ENCODE assay signal across 23 cellular contexts in the genomic region with DNA sequence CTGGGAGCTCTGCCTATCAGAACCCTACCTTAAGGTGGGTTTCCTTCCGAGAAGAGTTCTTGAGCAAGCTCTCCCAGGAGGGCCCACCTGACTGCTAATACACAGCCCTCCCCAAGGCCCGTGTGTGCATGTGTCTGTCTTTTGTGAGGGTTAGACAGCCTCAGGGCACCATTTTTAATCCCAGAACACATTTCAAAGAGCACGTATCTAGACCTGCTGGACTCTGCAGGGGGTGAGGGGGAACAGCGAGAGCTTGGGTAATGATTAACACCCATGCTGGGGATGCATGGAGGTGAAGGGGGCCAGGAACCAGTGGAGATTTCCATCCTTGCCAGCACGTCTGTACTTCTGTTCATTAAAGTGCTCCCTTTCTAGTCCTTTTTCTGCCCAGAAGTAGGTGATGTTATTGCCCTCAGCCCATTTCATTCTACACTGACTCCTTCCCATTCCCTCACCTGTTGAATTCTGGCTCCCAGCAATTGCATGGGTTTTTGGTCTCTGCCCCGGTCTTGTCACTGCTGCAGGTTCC. TPM values are rescaled to one million over a fixed set of nuclear protein-coding genes. Genes with fewer than 3 reads are reported as not detected.
DNase-seq lines count a peak whose midpoint lies in the region; ATAC-seq, FAIRE-seq and TF ChIP-seq lines count a peak whose summit lies in the region.
"Had no signal": no experiment of that assay in that cellular context is flagged by ENCODE, and none has a peak within 500 bp of the region (broad histone marks: within the 10 kb centered on the region; RNA-seq: fewer than 3 reads in every experiment).

No MANE protein-coding gene starts in this region.

- peaks cover 3 to 16% of the 10 kb centered on the region in 2 donors for H3K36me3 ChIP-seq in kidney (ENCODE audit: control insufficient read depth in 1 of 2, insufficient read depth in 2 of 2, low read length in 2 of 2)
- H3K36me3 ChIP-seq: HAP-1 had no signal

- H3K4me3 ChIP-seq in A549 (no peak overlapping the region), kidney (ENCODE audit: low read length in 2 of 2) (no peak overlapping the region)
- H3K4me3 ChIP-seq: HAP-1 had no signal

- H3K9ac ChIP-seq in kidney (ENCODE audit: low read length in 2 of 2) = no peak overlapping the region

- peaks cover 40% of the 10 kb centered on the region for H3K4me1 Mint-ChIP-seq in nephron

- H3K27ac Mint-ChIP-seq in nephron = peak overlapping the region; percentile 50 to 90 (median 60)
- H3K27ac Mint-ChIP-seq: CD8-positive, alpha-beta T cell had no signal

- CTCF ChIA-PET in A549 (lab: Yijun Ruan, JAX) = no interaction called here

- ATAC-seq in A549 (no peak), GM18858 (IDR thresholded peaks at IDR 0.05; ENCODE audit: unreplicated experiment) (no peak)
- ATAC-seq: CD8-positive, alpha-beta T cell; SK-N-SH treated with all-trans-retinoic acid at 6 μM for 48 hours had no signal

- no peaks in the 10 kb centered on the region for H3K9me3 ChIP-seq in A549
- H3K9me3 ChIP-seq in kidney (ENCODE audit: control insufficient read depth in 1 of 2, low read length in 2 of 2) = no peaks in the 10 kb centered on the region
- H3K9me3 ChIP-seq: HAP-1 had no signal

- no peak for TF ChIP-seq EP300 in A549 (IDR thresholded peaks at IDR 0.05)

- POLR2A ChIA-PET in A549 (lab: Yijun Ruan, JAX) = no interaction called here

- TF ChIP-seq CTCF in A549 (IDR thresholded peaks at IDR 0.05) (no peak), kidney (IDR thresholded peaks at IDR 0.05; ENCODE audit: borderline replicate concordance, extremely low read depth, insufficient read depth) (no peak), nephron (IDR thresholded peaks at IDR 0.05; ENCODE audit: unreplicated experiment in 3 of 3) (no peak)

- no peak for TF ChIP-seq POLR2A in A549 (IDR thresholded peaks at IDR 0.05; ENCODE audit: low read length)

- H3K27ac ChIP-seq in A549 (no peak overlapping the region; a peak in 1 of 6 replicates), kidney (ENCODE audit: low read depth in 2 of 2, low read length in 2 of 2) (peak overlapping the region; percentile 77 to 84)

- H3K36me3 Mint-ChIP-seq in nephron (ENCODE audit: low read depth) = peaks cover 23% of the 10 kb centered on the region
- H3K36me3 Mint-ChIP-seq: CD8-positive, alpha-beta T cell had no signal

- DNase-seq in A549 (ENCODE audit: low read depth in 1 of 2, low spot score in 1 of 2) = no peak
- DNase-seq in HuH-7 (ENCODE audit: low spot score) = peak; percentile 96
- DNase-seq in kidney = no peak
- no peak for DNase-seq in SW 1271 (lab: John Stamatoyannopoulos, UW)
- DNase-seq in DMS153 treated with DMSO at 0.1 percent for 48 hours (lab: John Stamatoyannopoulos, UW; ENCODE audit: unreplicated experiment) = no peak
- no peak for DNase-seq in NCI-H1048 (lab: John Stamatoyannopoulos, UW)
- DNase-seq: 8988T; AML-193; C1 segment of cervical spinal cord; CD8-positive, alpha-beta T cell; EL; GF-D8; KG1; NCI-H1105; NCI-H2029 treated with DMSO at 0.1 percent for 48 hours; NCI-H226; NCI-H510A treated with DMSO at 0.1 percent for 48 hours; NCI-H774; NK-92 treated with Interleukin-12 subunit alpha and Interleukin-12 subunit beta, amount 100 ng/mL, for 24 hours had no signal

- no peak for FAIRE-seq in A549 (lab: Jason Lieb, UNC)
- FAIRE-seq in kidney (lab: Jason Lieb, UNC) = no peak

- intact Hi-C loops in kidney (cut with DNase I) = no loop called here

- peaks cover 12% of the 10 kb centered on the region for H3K4me1 ChIP-seq in A549
- peaks cover 34 to 59% of the 10 kb centered on the region in 2 donors for H3K4me1 ChIP-seq in kidney (ENCODE audit: control insufficient read depth in 1 of 2, insufficient read depth in 1 of 2, low read depth in 1 of 2, low read length in 2 of 2)
- H3K4me1 ChIP-seq: HAP-1 had no signal

- peaks cover 7% of the 10 kb centered on the region for H3K27me3 Mint-ChIP-seq in nephron (ENCODE audit: low read depth)

- peak overlapping the region; percentile 1; the same call in 1 of the 3 replicates for H3K4me2 ChIP-seq in A549

- peak overlapping the region in 2 of 3 experiments; percentile 19 to 48 for H3K4me3 Mint-ChIP-seq in nephron
- H3K4me3 Mint-ChIP-seq: CD8-positive, alpha-beta T cell had no signal

- TF ChIP-seq RAD21 in A549 (conservative IDR thresholded peaks at IDR 0.05 in 1 of 2, IDR thresholded peaks at IDR 0.05 in 1 of 2) = no peak

- no peaks in the 10 kb centered on the region for H3K9me3 Mint-ChIP-seq in nephron
- H3K9me3 Mint-ChIP-seq: CD8-positive, alpha-beta T cell had no signal

- 53% methylated on average over 6 of the region's 6 CpGs for WGBS in A549 (ENCODE audit: missing lambda C conversion rate)

TF ChIP-seq in A549, 52 proteins besides CTCF, POLR2A, EP300 and RAD21:
- TF ChIP-seq, protein P1, sequence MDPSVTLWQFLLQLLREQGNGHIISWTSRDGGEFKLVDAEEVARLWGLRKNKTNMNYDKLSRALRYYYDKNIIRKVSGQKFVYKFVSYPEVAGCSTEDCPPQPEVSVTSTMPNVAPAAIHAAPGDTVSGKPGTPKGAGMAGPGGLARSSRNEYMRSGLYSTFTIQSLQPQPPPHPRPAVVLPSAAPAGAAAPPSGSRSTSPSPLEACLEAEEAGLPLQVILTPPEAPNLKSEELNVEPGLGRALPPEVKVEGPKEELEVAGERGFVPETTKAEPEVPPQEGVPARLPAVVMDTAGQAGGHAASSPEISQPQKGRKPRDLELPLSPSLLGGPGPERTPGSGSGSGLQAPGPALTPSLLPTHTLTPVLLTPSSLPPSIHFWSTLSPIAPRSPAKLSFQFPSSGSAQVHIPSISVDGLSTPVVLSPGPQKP (IDR thresholded peaks at IDR 0.05; ENCODE audit: low read depth, low read length) = no peak
- TF ChIP-seq ZSCAN20 (CRISPR knock-in tag; IDR thresholded peaks at IDR 0.05) (no peak), HOXA7 (CRISPR knock-in tag; IDR thresholded peaks at IDR 0.05) (no peak), HDAC2 (IDR thresholded peaks at IDR 0.05) (no peak), SMC3 (IDR thresholded peaks at IDR 0.05) (no peak), ZNF302 (CRISPR knock-in tag; IDR thresholded peaks at IDR 0.05) (no peak), TFCP2L1 (CRISPR knock-in tag; IDR thresholded peaks at IDR 0.05) (no peak), KDM1A (IDR thresholded peaks at IDR 0.05; ENCODE audit: low read depth) (no peak), ZFP36 (IDR thresholded peaks at IDR 0.05; ENCODE audit: borderline replicate concordance, partially characterized antibody) (no peak), POLR2AphosphoS2 (conservative IDR thresholded peaks at IDR 0.05; ENCODE audit: low read length) (no peak), NPAS2 (CRISPR knock-in tag; IDR thresholded peaks at IDR 0.05; ENCODE audit: borderline replicate concordance) (no peak), FOSB (CRISPR knock-in tag; IDR thresholded peaks at IDR 0.05) (no peak), CBX2 (IDR thresholded peaks at IDR 0.05; ENCODE audit: borderline replicate concordance, low read depth) (no peak), RFX5 (IDR thresholded peaks at IDR 0.05) (no peak), JUNB (IDR thresholded peaks at IDR 0.05) (no peak), EHF (CRISPR knock-in tag; IDR thresholded peaks at IDR 0.05) (no peak)
- TF ChIP-seq, protein P2, sequence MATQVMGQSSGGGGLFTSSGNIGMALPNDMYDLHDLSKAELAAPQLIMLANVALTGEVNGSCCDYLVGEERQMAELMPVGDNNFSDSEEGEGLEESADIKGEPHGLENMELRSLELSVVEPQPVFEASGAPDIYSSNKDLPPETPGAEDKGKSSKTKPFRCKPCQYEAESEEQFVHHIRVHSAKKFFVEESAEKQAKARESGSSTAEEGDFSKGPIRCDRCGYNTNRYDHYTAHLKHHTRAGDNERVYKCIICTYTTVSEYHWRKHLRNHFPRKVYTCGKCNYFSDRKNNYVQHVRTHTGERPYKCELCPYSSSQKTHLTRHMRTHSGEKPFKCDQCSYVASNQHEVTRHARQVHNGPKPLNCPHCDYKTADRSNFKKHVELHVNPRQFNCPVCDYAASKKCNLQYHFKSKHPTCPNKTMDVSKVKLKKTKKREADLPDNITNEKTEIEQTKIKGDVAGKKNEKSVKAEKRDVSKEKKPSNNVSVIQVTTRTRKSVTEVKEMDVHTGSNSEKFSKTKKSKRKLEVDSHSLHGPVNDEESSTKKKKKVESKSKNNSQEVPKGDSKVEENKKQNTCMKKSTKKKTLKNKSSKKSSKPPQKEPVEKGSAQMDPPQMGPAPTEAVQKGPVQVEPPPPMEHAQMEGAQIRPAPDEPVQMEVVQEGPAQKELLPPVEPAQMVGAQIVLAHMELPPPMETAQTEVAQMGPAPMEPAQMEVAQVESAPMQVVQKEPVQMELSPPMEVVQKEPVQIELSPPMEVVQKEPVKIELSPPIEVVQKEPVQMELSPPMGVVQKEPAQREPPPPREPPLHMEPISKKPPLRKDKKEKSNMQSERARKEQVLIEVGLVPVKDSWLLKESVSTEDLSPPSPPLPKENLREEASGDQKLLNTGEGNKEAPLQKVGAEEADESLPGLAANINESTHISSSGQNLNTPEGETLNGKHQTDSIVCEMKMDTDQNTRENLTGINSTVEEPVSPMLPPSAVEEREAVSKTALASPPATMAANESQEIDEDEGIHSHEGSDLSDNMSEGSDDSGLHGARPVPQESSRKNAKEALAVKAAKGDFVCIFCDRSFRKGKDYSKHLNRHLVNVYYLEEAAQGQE (IDR thresholded peaks at IDR 0.05) = no peak
- TF ChIP-seq, protein P3, sequence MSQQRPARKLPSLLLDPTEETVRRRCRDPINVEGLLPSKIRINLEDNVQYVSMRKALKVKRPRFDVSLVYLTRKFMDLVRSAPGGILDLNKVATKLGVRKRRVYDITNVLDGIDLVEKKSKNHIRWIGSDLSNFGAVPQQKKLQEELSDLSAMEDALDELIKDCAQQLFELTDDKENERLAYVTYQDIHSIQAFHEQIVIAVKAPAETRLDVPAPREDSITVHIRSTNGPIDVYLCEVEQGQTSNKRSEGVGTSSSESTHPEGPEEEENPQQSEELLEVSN (IDR thresholded peaks at IDR 0.05; ENCODE audit: borderline replicate concordance, low read depth) = no peak
- TF ChIP-seq, protein P4, sequence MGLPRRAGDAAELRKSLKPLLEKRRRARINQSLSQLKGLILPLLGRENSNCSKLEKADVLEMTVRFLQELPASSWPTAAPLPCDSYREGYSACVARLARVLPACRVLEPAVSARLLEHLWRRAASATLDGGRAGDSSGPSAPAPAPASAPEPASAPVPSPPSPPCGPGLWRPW (IDR thresholded peaks at IDR 0.05) = no peak

RNA-seq across cellular contexts. Expression of a gene that starts 6.5 kb away (rescaled TPM):
- polyA plus RNA-seq in A549 (2011; rRNA removed) = 7.5 and 10.8 TPM in 2 replicates
- polyA plus RNA-seq in A549 (2012; cell fraction: cytosol; rRNA removed) = 5.7 and 7.9 TPM in 2 replicates
- polyA plus RNA-seq in A549 (2012; cell fraction: nucleus; rRNA removed) = 4.7 and 5.0 TPM in 2 replicates
- polyA plus RNA-seq in A549 (2017; fragmentation: RNase III; extraction: RNeasy Plus Mini Kit Qiagen cat#74134 plus additional on column Dnase treatment) = 3.3 to 5.1 TPM (median 4.7 TPM) in 3 replicates
- 2.9 and 4.0 TPM in 2 replicates for polyA minus RNA-seq in A549 (2011; rRNA and poly(A)+ RNA removed)
- 59.4 TPM for total RNA-seq in kidney
- polyA plus RNA-seq in kidney (ENCODE audit: insufficient read depth, low read depth, low replicate concordance) = 221 TPM
- total RNA-seq: CD8-positive, alpha-beta T cell had no signal

Comparison
In these comparisons a context has a peak if more than half of its experiments do, and no peak if none do; other contexts are left out.
1. H3K27ac ChIP-seq: peak in kidney (2 of 2); none in A549 (0 of 2).
2. RNA of a gene that starts 6.5 kb away (polyA plus RNA-seq): 221 TPM in kidney (single experiment); 3.3 to 10.8 TPM in A549; every median in the first group is over 10 times any median in the second.